Comparison of ENCODE assay signal across 8 cellular contexts in genomic region chr16:85610059-85610445, GRCh38. TPM values are rescaled to one million over a fixed set of nuclear protein-coding genes. Genes with fewer than 3 reads are reported as not detected.
DNase-seq lines count a peak whose midpoint lies in the region; ATAC-seq and TF ChIP-seq lines count a peak whose summit lies in the region.

No MANE protein-coding gene starts in this region.

- no peaks in the 10 kb centered on the region for H3K9me3 ChIP-seq in T-helper 17 cell (ENCODE audit: control insufficient read depth, low read length, poor library complexity, severe bottlenecking)
- H3K9me3 ChIP-seq in lower lobe of right lung, result no peaks in the 10 kb centered on the region

- peaks cover 33% of the 10 kb centered on the region for H3K4me1 Mint-ChIP-seq in activated naive CD8-positive, alpha-beta T cell treated with anti-CD3 and anti-CD28 coated beads, Interleukin-2, amount 10 ng/mL, durations not matched to agents 7 days and 5 days
- peaks cover 52% of the 10 kb centered on the region for H3K4me1 Mint-ChIP-seq in activated naive CD8-positive, alpha-beta T cell treated with anti-CD3 and anti-CD28 coated beads, Interleukin-2, amount 50 U/mL, for 24 hours
- H3K4me1 Mint-ChIP-seq in T-helper 17 cell, result peaks cover 12% of the 10 kb centered on the region

- no peak for ATAC-seq in activated naive CD8-positive, alpha-beta T cell treated with anti-CD3 and anti-CD28 coated beads, Interleukin-2, amount 10 ng/mL, durations not matched to agents 7 days and 5 days (ENCODE audit: low read depth)
- no peak for ATAC-seq in activated naive CD8-positive, alpha-beta T cell treated with anti-CD3 and anti-CD28 coated beads, Interleukin-2, amount 50 U/mL, for 24 hours
- ATAC-seq in T-helper 17 cell, result no peak
- ATAC-seq in lower lobe of right lung, result no peak
- ATAC-seq in GM21825 (IDR thresholded peaks at IDR 0.05; ENCODE audit: unreplicated experiment), result no peak
- ATAC-seq in activated CD4-positive, CD25-positive, alpha-beta regulatory T cell treated with anti-CD3 and anti-CD28 coated beads, Interleukin-2, amount 50 U/mL, for 24 hours, result no peak

- H3K36me3 ChIP-seq in lower lobe of right lung, result no peaks in the 10 kb centered on the region

- no peak for DNase-seq in activated naive CD8-positive, alpha-beta T cell treated with anti-CD3 and anti-CD28 coated beads, Interleukin-2, amount 10 ng/mL, durations not matched to agents 7 days and 5 days
- no peak for DNase-seq in activated naive CD8-positive, alpha-beta T cell treated with anti-CD3 and anti-CD28 coated beads, Interleukin-2, amount 50 U/mL, for 24 hours
- no peak for DNase-seq in T-helper 17 cell
- DNase-seq in lower lobe of right lung, result no peak
- no peak for DNase-seq in posterior vena cava (ENCODE audit: low spot score)
- DNase-seq in HCEC 1CT, result no peak

- no peaks in the 10 kb centered on the region for H3K36me3 Mint-ChIP-seq in activated naive CD8-positive, alpha-beta T cell treated with anti-CD3 and anti-CD28 coated beads, Interleukin-2, amount 10 ng/mL, durations not matched to agents 7 days and 5 days
- H3K36me3 Mint-ChIP-seq in activated naive CD8-positive, alpha-beta T cell treated with anti-CD3 and anti-CD28 coated beads, Interleukin-2, amount 50 U/mL, for 24 hours (ENCODE audit: low read depth), result no peaks in the 10 kb centered on the region
- H3K36me3 Mint-ChIP-seq in T-helper 17 cell (ENCODE audit: low read depth), result no peaks in the 10 kb centered on the region

- H3K4me3 Mint-ChIP-seq in activated naive CD8-positive, alpha-beta T cell treated with anti-CD3 and anti-CD28 coated beads, Interleukin-2, amount 10 ng/mL, durations not matched to agents 7 days and 5 days, result peak overlapping the region; percentile 35
- H3K4me3 Mint-ChIP-seq in activated naive CD8-positive, alpha-beta T cell treated with anti-CD3 and anti-CD28 coated beads, Interleukin-2, amount 50 U/mL, for 24 hours, result no peak overlapping the region
- peak overlapping the region; percentile 84 for H3K4me3 Mint-ChIP-seq in T-helper 17 cell

- H3K27me3 ChIP-seq in lower lobe of right lung (ENCODE audit: low read depth), result no peaks in the 10 kb centered on the region

- no peaks in the 10 kb centered on the region for H3K9me3 Mint-ChIP-seq in activated naive CD8-positive, alpha-beta T cell treated with anti-CD3 and anti-CD28 coated beads, Interleukin-2, amount 10 ng/mL, durations not matched to agents 7 days and 5 days
- H3K9me3 Mint-ChIP-seq in activated naive CD8-positive, alpha-beta T cell treated with anti-CD3 and anti-CD28 coated beads, Interleukin-2, amount 50 U/mL, for 24 hours, result no peaks in the 10 kb centered on the region

- H3K27ac Mint-ChIP-seq in activated naive CD8-positive, alpha-beta T cell treated with anti-CD3 and anti-CD28 coated beads, Interleukin-2, amount 10 ng/mL, durations not matched to agents 7 days and 5 days, result no peak overlapping the region
- no peak overlapping the region for H3K27ac Mint-ChIP-seq in activated naive CD8-positive, alpha-beta T cell treated with anti-CD3 and anti-CD28 coated beads, Interleukin-2, amount 50 U/mL, for 24 hours
- peak overlapping the region; percentile 11 for H3K27ac Mint-ChIP-seq in T-helper 17 cell

- POLR2A ChIA-PET in activated naive CD8-positive, alpha-beta T cell treated with anti-CD3 and anti-CD28 coated beads, Interleukin-2, amount 10 ng/mL, durations not matched to agents 7 days and 5 days (lab: Charles Lee), result interaction anchor here (1.2 to 12.1 kb wide), 3 partner anchors 40 to 190 kb away, joined by 3 to 175 read pairs (median 6); no protein-coding TSS in a partner anchor

- TF ChIP-seq CTCF in lower lobe of right lung (IDR thresholded peaks at IDR 0.05), result no peak

- H3K4me1 ChIP-seq in lower lobe of right lung, result peaks cover 83% of the 10 kb centered on the region

- peak overlapping the region; percentile 71 for H3K4me3 ChIP-seq in lower lobe of right lung

- peaks cover 2% of the 10 kb centered on the region for H3K27me3 Mint-ChIP-seq in activated naive CD8-positive, alpha-beta T cell treated with anti-CD3 and anti-CD28 coated beads, Interleukin-2, amount 10 ng/mL, durations not matched to agents 7 days and 5 days
- H3K27me3 Mint-ChIP-seq in activated naive CD8-positive, alpha-beta T cell treated with anti-CD3 and anti-CD28 coated beads, Interleukin-2, amount 50 U/mL, for 24 hours, result no peaks in the 10 kb centered on the region
- no peaks in the 10 kb centered on the region for H3K27me3 Mint-ChIP-seq in T-helper 17 cell

- H3K27ac ChIP-seq in lower lobe of right lung, result peak overlapping the region; percentile 97

- intact Hi-C loops in lower lobe of right lung (cut with DNase I) (no loop called here), posterior vena cava (cut with DNase I) (loop anchor here (2.0 to 10.0 kb wide), 3 partner anchors 189 to 495 kb away; partner anchors contain the start of gene CIBAR2 (in 1 of the 2))

RNA-seq across cellular contexts. Expression of gene GSE1, which starts 3.1 kb away (rescaled TPM):
- 10 to 100 TPM; 60.9 to 62.5 TPM for total RNA-seq in activated naive CD8-positive, alpha-beta T cell treated with anti-CD3 and anti-CD28 coated beads, Interleukin-2, amount 10 ng/mL, durations not matched to agents 7 days and 5 days
- total RNA-seq in T-helper 17 cell (10 to 100 TPM; 39.1 to 40.9 TPM), lower lobe of right lung (85.2 TPM), posterior vena cava (10 to 100 TPM; 57.2 to 62.5 TPM)
